ENCODE assay signal across 10 cellular contexts in genomic region chr17:27559506-27559931, GRCh38.
A peak's percentile ranks its signal among the peaks of the same experiment; 100 is the strongest.
DNase-seq lines count a peak whose midpoint lies in the region; ATAC-seq, FAIRE-seq and TF ChIP-seq lines count a peak whose summit lies in the region.
"Had no signal": no experiment of that assay in that cellular context is flagged by ENCODE, and none has a peak within 500 bp of the region (broad histone marks: within the 10 kb centered on the region; RNA-seq: fewer than 3 reads in every experiment).

No MANE protein-coding gene starts in this region.

- H3K9me3 ChIP-seq in pancreas, result no peaks in the 10 kb centered on the region

- CTCF ChIA-PET in RWPE1 (lab: Yijun Ruan, JAX), result no interaction called here

- DNase-seq in AG09319 (ENCODE audit: extremely low read depth, low read depth), result no peak
- no peak for DNase-seq in RWPE1 (ENCODE audit: low spot score)
- DNase-seq in fibroblast of the aortic adventitia (ENCODE audit: low read depth), result peak; percentile 84
- no peak for DNase-seq in pancreas
- no peak for DNase-seq in NK-92 treated with Interleukin-12 subunit alpha and Interleukin-12 subunit beta, amount 100 ng/mL, for 24 hours (lab: John Stamatoyannopoulos, UW)
- no peak for DNase-seq in NCI-H2171 (lab: John Stamatoyannopoulos, UW)

- peaks cover 31 to 48% (median 32%) of the 10 kb centered on the region in 3 donors for H3K4me1 ChIP-seq in pancreas

- no peak for FAIRE-seq in pancreas (lab: Jason Lieb, UNC)
- FAIRE-seq: bronchial epithelial cell, H1 had no signal

- TF ChIP-seq CTCF in AG09319 (IDR thresholded peaks at IDR 0.05; ENCODE audit: low read depth, low read length), result peak; percentile 28
- no peak for TF ChIP-seq CTCF in RWPE1 (conservative IDR thresholded peaks at IDR 0.05; ENCODE audit: low read depth)
- TF ChIP-seq CTCF in fibroblast of the aortic adventitia (IDR thresholded peaks at IDR 0.05; ENCODE audit: insufficient read depth, low read length), result peak; percentile 55
- TF ChIP-seq CTCF in pancreas (IDR thresholded peaks at IDR 0.05), result no peak

- WGBS in pancreas, 2 donors, result 74 to 79% methylated on average over 11 of the region's 11 CpGs

- no peaks in the 10 kb centered on the region for H3K36me3 ChIP-seq in pancreas

- H3K4me3 ChIP-seq in fibroblast of the aortic adventitia (ENCODE audit: low read depth, low read length), result peak overlapping the region; percentile 41
- H3K4me3 ChIP-seq in pancreas, result peak overlapping the region in 1 of 4 donors; percentile 10

- POLR2A ChIA-PET in RWPE1 (lab: Yijun Ruan, JAX; ENCODE audit: low non-redundant PET), result no interaction called here

- no peaks in the 10 kb centered on the region for H3K27me3 ChIP-seq in pancreas

- intact Hi-C loops in pancreas (cut with DNase I), result no loop called here

- ATAC-seq in pancreas (peak in 3 of 4 donors; percentile 2 to 19 (median 5)), HG03565 (IDR thresholded peaks at IDR 0.05; ENCODE audit: unreplicated experiment) (no peak), GM19023 (IDR thresholded peaks at IDR 0.05; ENCODE audit: unreplicated experiment) (no peak)

- peak overlapping the region; percentile 77 for H3K27ac ChIP-seq in RWPE1
- H3K27ac ChIP-seq in pancreas, result peak overlapping the region; percentile 19 to 84 (median 68)

Comparison
In these comparisons a context has a peak if more than half of its experiments do, and no peak if none do; other contexts are left out.
1. CTCF ChIP-seq: peak in AG09319 (single experiment) and fibroblast of the aortic adventitia (single experiment); none in RWPE1 (single experiment) and pancreas (0 of 4).
2. ATAC-seq: peak in pancreas (3 of 4); none in HG03565 (single experiment) and GM19023 (single experiment).